In genomic region chr1:172918478-172918877, GRCh38 we compare ENCODE assay signal across 15 cellular contexts.
"Had no signal": no experiment of that assay in that cellular context is flagged by ENCODE, and none has a peak within 500 bp of the region (broad histone marks: within the 10 kb centered on the region; RNA-seq: fewer than 3 reads in every experiment).

No MANE protein-coding gene starts in this region.

- H3K4me1 ChIP-seq: parathyroid adenoma had no signal

- H3K27me3 ChIP-seq: heart right ventricle, tibial artery, vagina had no signal

- H3K9me3 ChIP-seq: tibial artery, vagina had no signal

- H2AFZ ChIP-seq: parathyroid adenoma had no signal

- DNase-seq: activated CD4-positive, alpha-beta memory T cell treated with anti-CD3 and anti-CD28 coated beads, Interleukin-2, amount 10 ng/mL, durations not matched to agents 7 days and 5 days; activated CD4-positive, alpha-beta T cell treated with anti-CD3 and anti-CD28 coated beads for 36 hours; activated gamma-delta T cell; activated naive CD8-positive, alpha-beta T cell treated with anti-CD3 and anti-CD28 coated beads for 36 hours; activated T-cell treated with anti-CD3 and anti-CD28 coated beads, Interleukin-2, amount 50 U/mL, for 48 hours; anterior cingulate cortex; heart right ventricle; left ventricle myocardium superior; small intestine; T-helper 9 cell; tibial artery had no signal

- H3K4me3 ChIP-seq: heart right ventricle, tibial artery, vagina had no signal

- ATAC-seq: activated CD4-positive, alpha-beta T cell treated with anti-CD3 and anti-CD28 coated beads for 36 hours; heart right ventricle; left ventricle myocardium superior; stimulated activated effector memory CD8-positive, alpha-beta T cell treated with anti-CD3 and anti-CD28 coated beads, Interleukin-12 subunit alpha, Interleukin-12 subunit beta, amount 100 ng/mL, for 72 hours had no signal

- H3K36me3 ChIP-seq: heart right ventricle, tibial artery, vagina had no signal

- H3K9ac ChIP-seq: parathyroid adenoma had no signal

- H3K79me2 ChIP-seq: parathyroid adenoma had no signal

- H3K27ac ChIP-seq: heart right ventricle, parathyroid adenoma, tibial artery, vagina, VCaP had no signal
